Comparison of ENCODE assay signal across 1 cellular context in the genomic region with DNA sequence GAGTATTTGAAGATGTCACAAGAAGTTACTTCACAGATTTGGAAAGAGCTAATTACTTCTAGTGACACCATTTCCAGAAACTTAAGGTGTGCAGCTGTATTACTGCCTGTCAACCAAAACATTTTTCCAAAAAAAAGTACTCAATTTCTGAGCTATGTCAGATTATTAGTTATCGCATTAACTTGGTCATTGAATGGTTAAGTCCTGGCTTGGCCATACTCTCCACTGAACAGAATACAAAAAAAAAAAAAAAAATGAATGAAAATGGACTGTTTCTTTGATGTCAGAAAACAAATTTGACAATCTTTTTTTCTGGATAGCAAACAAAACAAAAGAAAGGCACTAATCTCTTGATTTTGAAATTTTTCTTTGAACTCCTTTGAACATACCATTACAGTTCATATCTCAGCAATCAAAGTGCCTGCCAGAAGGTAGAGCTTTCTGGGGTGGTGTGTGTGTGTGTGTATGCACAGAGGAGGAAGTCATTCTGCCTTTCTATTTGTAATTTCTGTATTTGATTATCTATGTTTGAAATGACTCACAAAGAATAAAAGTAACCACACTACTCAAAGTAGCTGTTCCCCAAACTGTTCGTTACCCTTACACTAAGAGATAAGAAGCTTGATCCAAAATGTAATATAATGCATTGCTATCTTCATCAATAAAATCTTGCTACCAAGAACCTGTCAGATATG.
TF ChIP-seq lines count a peak whose summit lies in the region.

No MANE protein-coding gene starts in this region.

TF ChIP-seq in HepG2, 621 proteins besides CTCF, POLR2A, EP300 and RAD21 (continued from another document and continues in another):
- TF ChIP-seq AHDC1 (CRISPR knock-in tag; IDR thresholded peaks at IDR 0.05; ENCODE audit: borderline replicate concordance) (peak; percentile 91; the same call in 1 of the 2 replicates), FOXA1 (IDR thresholded peaks at IDR 0.05) (peak; percentile 38; the same call in 1 of the 2 replicates), FOXA1 (CRISPR knock-in tag; IDR thresholded peaks at IDR 0.05) (peak; percentile 61), SP5 (CRISPR knock-in tag; IDR thresholded peaks at IDR 0.05; ENCODE audit: borderline replicate concordance, low read depth) (peak; percentile 53; the same call in 1 of the 2 replicates), EHMT2 (IDR thresholded peaks at IDR 0.05; ENCODE audit: borderline replicate concordance, low read depth, low read length) (peak; percentile 94; the same call in 1 of the 2 replicates), TARDBP (CRISPR knock-in tag; IDR thresholded peaks at IDR 0.05) (peak; percentile 75), RELA (CRISPR knock-in tag; IDR thresholded peaks at IDR 0.05) (no peak), NRL (CRISPR knock-in tag; IDR thresholded peaks at IDR 0.05; ENCODE audit: borderline replicate concordance) (no peak), RERE (CRISPR knock-in tag; IDR thresholded peaks at IDR 0.05; ENCODE audit: low read depth) (peak; percentile 83; the same call in 1 of the 2 replicates), ZNF446 (CRISPR knock-in tag; IDR thresholded peaks at IDR 0.05) (no peak), FOXJ3 (CRISPR knock-in tag; IDR thresholded peaks at IDR 0.05; ENCODE audit: borderline replicate concordance) (peak; percentile 81; the same call in 1 of the 2 replicates)
- TF ChIP-seq, protein P1, sequence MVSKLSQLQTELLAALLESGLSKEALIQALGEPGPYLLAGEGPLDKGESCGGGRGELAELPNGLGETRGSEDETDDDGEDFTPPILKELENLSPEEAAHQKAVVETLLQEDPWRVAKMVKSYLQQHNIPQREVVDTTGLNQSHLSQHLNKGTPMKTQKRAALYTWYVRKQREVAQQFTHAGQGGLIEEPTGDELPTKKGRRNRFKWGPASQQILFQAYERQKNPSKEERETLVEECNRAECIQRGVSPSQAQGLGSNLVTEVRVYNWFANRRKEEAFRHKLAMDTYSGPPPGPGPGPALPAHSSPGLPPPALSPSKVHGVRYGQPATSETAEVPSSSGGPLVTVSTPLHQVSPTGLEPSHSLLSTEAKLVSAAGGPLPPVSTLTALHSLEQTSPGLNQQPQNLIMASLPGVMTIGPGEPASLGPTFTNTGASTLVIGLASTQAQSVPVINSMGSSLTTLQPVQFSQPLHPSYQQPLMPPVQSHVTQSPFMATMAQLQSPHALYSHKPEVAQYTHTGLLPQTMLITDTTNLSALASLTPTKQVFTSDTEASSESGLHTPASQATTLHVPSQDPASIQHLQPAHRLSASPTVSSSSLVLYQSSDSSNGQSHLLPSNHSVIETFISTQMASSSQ (IDR thresholded peaks at IDR 0.05; ENCODE audit: low read depth) = peak; percentile 63; the same call in 1 of the 2 replicates
- TF ChIP-seq, protein P1 (CRISPR knock-in tag; IDR thresholded peaks at IDR 0.05; ENCODE audit: borderline replicate concordance) = peak; percentile 77; the same call in 1 of the 2 replicates
- TF ChIP-seq, protein P2, sequence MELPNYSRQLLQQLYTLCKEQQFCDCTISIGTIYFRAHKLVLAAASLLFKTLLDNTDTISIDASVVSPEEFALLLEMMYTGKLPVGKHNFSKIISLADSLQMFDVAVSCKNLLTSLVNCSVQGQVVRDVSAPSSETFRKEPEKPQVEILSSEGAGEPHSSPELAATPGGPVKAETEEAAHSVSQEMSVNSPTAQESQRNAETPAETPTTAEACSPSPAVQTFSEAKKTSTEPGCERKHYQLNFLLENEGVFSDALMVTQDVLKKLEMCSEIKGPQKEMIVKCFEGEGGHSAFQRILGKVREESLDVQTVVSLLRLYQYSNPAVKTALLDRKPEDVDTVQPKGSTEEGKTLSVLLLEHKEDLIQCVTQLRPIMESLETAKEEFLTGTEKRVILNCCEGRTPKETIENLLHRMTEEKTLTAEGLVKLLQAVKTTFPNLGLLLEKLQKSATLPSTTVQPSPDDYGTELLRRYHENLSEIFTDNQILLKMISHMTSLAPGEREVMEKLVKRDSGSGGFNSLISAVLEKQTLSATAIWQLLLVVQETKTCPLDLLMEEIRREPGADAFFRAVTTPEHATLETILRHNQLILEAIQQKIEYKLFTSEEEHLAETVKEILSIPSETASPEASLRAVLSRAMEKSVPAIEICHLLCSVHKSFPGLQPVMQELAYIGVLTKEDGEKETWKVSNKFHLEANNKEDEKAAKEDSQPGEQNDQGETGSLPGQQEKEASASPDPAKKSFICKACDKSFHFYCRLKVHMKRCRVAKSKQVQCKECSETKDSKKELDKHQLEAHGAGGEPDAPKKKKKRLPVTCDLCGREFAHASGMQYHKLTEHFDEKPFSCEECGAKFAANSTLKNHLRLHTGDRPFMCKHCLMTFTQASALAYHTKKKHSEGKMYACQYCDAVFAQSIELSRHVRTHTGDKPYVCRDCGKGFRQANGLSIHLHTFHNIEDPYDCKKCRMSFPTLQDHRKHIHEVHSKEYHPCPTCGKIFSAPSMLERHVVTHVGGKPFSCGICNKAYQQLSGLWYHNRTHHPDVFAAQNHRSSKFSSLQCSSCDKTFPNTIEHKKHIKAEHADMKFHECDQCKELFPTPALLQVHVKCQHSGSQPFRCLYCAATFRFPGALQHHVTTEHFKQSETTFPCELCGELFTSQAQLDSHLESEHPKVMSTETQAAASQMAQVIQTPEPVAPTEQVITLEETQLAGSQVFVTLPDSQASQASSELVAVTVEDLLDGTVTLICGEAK (IDR thresholded peaks at IDR 0.05) = no peak
- TF ChIP-seq, protein P2 (CRISPR knock-in tag; IDR thresholded peaks at IDR 0.05) = no peak
- TF ChIP-seq, protein P3, sequence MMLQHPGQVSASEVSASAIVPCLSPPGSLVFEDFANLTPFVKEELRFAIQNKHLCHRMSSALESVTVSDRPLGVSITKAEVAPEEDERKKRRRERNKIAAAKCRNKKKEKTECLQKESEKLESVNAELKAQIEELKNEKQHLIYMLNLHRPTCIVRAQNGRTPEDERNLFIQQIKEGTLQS (CRISPR knock-in tag; IDR thresholded peaks at IDR 0.05) = no peak
- TF ChIP-seq, protein P4, sequence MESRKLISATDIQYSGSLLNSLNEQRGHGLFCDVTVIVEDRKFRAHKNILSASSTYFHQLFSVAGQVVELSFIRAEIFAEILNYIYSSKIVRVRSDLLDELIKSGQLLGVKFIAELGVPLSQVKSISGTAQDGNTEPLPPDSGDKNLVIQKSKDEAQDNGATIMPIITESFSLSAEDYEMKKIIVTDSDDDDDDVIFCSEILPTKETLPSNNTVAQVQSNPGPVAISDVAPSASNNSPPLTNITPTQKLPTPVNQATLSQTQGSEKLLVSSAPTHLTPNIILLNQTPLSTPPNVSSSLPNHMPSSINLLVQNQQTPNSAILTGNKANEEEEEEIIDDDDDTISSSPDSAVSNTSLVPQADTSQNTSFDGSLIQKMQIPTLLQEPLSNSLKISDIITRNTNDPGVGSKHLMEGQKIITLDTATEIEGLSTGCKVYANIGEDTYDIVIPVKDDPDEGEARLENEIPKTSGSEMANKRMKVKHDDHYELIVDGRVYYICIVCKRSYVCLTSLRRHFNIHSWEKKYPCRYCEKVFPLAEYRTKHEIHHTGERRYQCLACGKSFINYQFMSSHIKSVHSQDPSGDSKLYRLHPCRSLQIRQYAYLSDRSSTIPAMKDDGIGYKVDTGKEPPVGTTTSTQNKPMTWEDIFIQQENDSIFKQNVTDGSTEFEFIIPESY (CRISPR knock-in tag; IDR thresholded peaks at IDR 0.05) = no peak
